ENCODE assay signal across 9 cellular contexts in genomic region chr11:34234086-34234740, GRCh38.
A peak's percentile ranks its signal among the peaks of the same experiment; 100 is the strongest.
DNase-seq lines count a peak whose midpoint lies in the region; ATAC-seq, FAIRE-seq and TF ChIP-seq lines count a peak whose summit lies in the region.
"Had no signal": no experiment of that assay in that cellular context is flagged by ENCODE, and none has a peak within 500 bp of the region (broad histone marks: within the 10 kb centered on the region; RNA-seq: fewer than 3 reads in every experiment).

No MANE protein-coding gene starts in this region.

- peak overlapping the region; percentile 29 for H3K4me3 ChIP-seq in astrocyte (ENCODE audit: insufficient read depth, low read depth, low read length)
- H3K4me3 ChIP-seq in mucosa of rectum (ENCODE audit: low read length in 2 of 2), result peak overlapping the region in 1 of 2 donors; percentile 19

- no peaks in the 10 kb centered on the region for H3K27me3 ChIP-seq in astrocyte (ENCODE audit: insufficient read depth, low read length)
- no peaks in the 10 kb centered on the region for H3K27me3 ChIP-seq in mucosa of rectum (ENCODE audit: control insufficient read depth in 2 of 2, insufficient read depth in 2 of 2, low read length in 2 of 2)

- H3K4me1 ChIP-seq in astrocyte (ENCODE audit: insufficient read depth, low read length), result peaks cover 10% of the 10 kb centered on the region
- peaks cover 5 to 9% of the 10 kb centered on the region in 2 donors for H3K4me1 ChIP-seq in mucosa of rectum (ENCODE audit: control insufficient read depth in 2 of 2, insufficient read depth in 2 of 2, low read length in 2 of 2)

- no peaks in the 10 kb centered on the region for H3K79me2 ChIP-seq in astrocyte (ENCODE audit: insufficient read depth, low read length)

- H3K27ac ChIP-seq in astrocyte (ENCODE audit: low read depth, low read length), result peak overlapping the region; percentile 20
- H3K27ac ChIP-seq in mucosa of rectum (ENCODE audit: low read depth in 2 of 2, low read length in 2 of 2), result peak overlapping the region; percentile 62 to 85

- H3K27ac Mint-ChIP-seq in astrocyte (ENCODE audit: unreplicated experiment) (peak overlapping the region; percentile 83), type B pancreatic cell (peak overlapping the region; percentile 65)

- H3K9me3 ChIP-seq in astrocyte (ENCODE audit: insufficient read depth, low read depth, low read length) (no peaks in the 10 kb centered on the region), mucosa of rectum (ENCODE audit: control insufficient read depth in 2 of 2, low read length in 2 of 2) (no peaks in the 10 kb centered on the region)

- no peaks in the 10 kb centered on the region for H3K36me3 ChIP-seq in astrocyte (ENCODE audit: insufficient read depth, low read length)
- H3K36me3 ChIP-seq in mucosa of rectum (ENCODE audit: control insufficient read depth in 2 of 2, insufficient read depth in 2 of 2, low read length in 2 of 2), result no peaks in the 10 kb centered on the region

- H3K9me3 Mint-ChIP-seq in astrocyte (ENCODE audit: unreplicated experiment) (no peaks in the 10 kb centered on the region), type B pancreatic cell (peaks cover 4% of the 10 kb centered on the region)

- ATAC-seq in GM19438 (IDR thresholded peaks at IDR 0.05; ENCODE audit: low read depth, unreplicated experiment) (peak; percentile 81), HG03442 (IDR thresholded peaks at IDR 0.05; ENCODE audit: unreplicated experiment) (peak; percentile 79)

- peaks cover 42% of the 10 kb centered on the region for H3K4me1 Mint-ChIP-seq in astrocyte (ENCODE audit: low read depth, unreplicated experiment)
- H3K4me1 Mint-ChIP-seq in type B pancreatic cell (ENCODE audit: unreplicated experiment), result peaks cover 21% of the 10 kb centered on the region

- peak overlapping the region; percentile 38 for H2AFZ ChIP-seq in astrocyte (ENCODE audit: low read depth, low read length)

- H3K4me3 Mint-ChIP-seq in astrocyte (ENCODE audit: unreplicated experiment) (peak overlapping the region; percentile 34), type B pancreatic cell (no peak overlapping the region)

- no peak for FAIRE-seq in astrocyte (lab: Jason Lieb, UNC)
- FAIRE-seq: islet of Langerhans had no signal

- peak overlapping the region; percentile 27 for H3K9ac ChIP-seq in astrocyte (ENCODE audit: low read length)
- peak overlapping the region in 1 of 2 donors; percentile 34 for H3K9ac ChIP-seq in mucosa of rectum (ENCODE audit: low read depth in 1 of 2, low read length in 2 of 2)

- H3K27me3 Mint-ChIP-seq in astrocyte (ENCODE audit: low read depth, unreplicated experiment) (no peaks in the 10 kb centered on the region), type B pancreatic cell (no peaks in the 10 kb centered on the region)

- H4K20me1 ChIP-seq in astrocyte (ENCODE audit: insufficient read depth, low read length), result no peaks in the 10 kb centered on the region

- DNase-seq in A172 (ENCODE audit: low spot score) (peak; percentile 90), T-helper 1 cell (peak; percentile 45 to 73 (median 51)), astrocyte (ENCODE audit: low read depth) (peak; percentile 75), type B pancreatic cell (ENCODE audit: extremely low spot score, unreplicated experiment) (no peak), NCI-H2107 treated with DMSO at 0.1 percent for 48 hours (lab: John Stamatoyannopoulos, UW; ENCODE audit: unreplicated experiment) (no peak)

- H3K36me3 Mint-ChIP-seq in astrocyte (ENCODE audit: low read depth, unreplicated experiment) (peaks cover 2% of the 10 kb centered on the region), type B pancreatic cell (peaks cover 3% of the 10 kb centered on the region)

- TF ChIP-seq CTCF in astrocyte (IDR thresholded peaks at IDR 0.05; ENCODE audit: insufficient read depth, low read depth, low read length) (no peak), type B pancreatic cell (conservative IDR thresholded peaks at IDR 0.05) (no peak)

- peak overlapping the region; percentile 77 for H3K4me2 ChIP-seq in astrocyte (ENCODE audit: low read length)

Comparison
In these comparisons a context has a peak if more than half of its experiments do, and no peak if none do; other contexts are left out.
1. DNase-seq: peak in A172 (single experiment), T-helper 1 cell (5 of 5) and astrocyte (single experiment); none in type B pancreatic cell (single experiment) and NCI-H2107 treated with DMSO at 0.1 percent for 48 hours (single experiment).